In genomic region chr1:33120436-33121231, GRCh38 we compare ENCODE assay signal across 18 cellular contexts. TPM values are rescaled to one million over a fixed set of nuclear protein-coding genes. Genes with fewer than 3 reads are reported as not detected.
DNase-seq lines count a peak whose midpoint lies in the region; ATAC-seq and TF ChIP-seq lines count a peak whose summit lies in the region.
"Had no signal": no experiment of that assay in that cellular context is flagged by ENCODE, and none has a peak within 500 bp of the region (broad histone marks: within the 10 kb centered on the region; RNA-seq: fewer than 3 reads in every experiment).

No MANE protein-coding gene starts in this region.

- CTCF ChIA-PET in SK-N-SH (lab: Yijun Ruan, JAX): no interaction called here

- H3K79me2 ChIP-seq in SK-N-SH (ENCODE audit: insufficient read depth): 0 out of 2 replicates have a peak, but pooled peaks cover under 1% of the 10 kb centered on the region
- H3K79me2 ChIP-seq: hepatocyte had no signal

- in situ Hi-C loops in GM13976 (cut with MboI; ENCODE audit: low sequenced_read_pairs, unreplicated experiment): no loop called here

- ATAC-seq in left lobe of liver: no peak
- ATAC-seq: left colon had no signal

- no peak overlapping the region for H3K9ac ChIP-seq in SK-N-SH
- H3K9ac ChIP-seq: BLaER1 had no signal

- H4K20me1 ChIP-seq in SK-N-SH (ENCODE audit: insufficient read depth): no peaks in the 10 kb centered on the region
- H4K20me1 ChIP-seq: BLaER1 had no signal

- peaks cover 0 to 4% of the 10 kb centered on the region in 2 experiments; a peak in 1 of 4 replicates for H3K4me1 ChIP-seq in SK-N-SH (ENCODE audit: control insufficient read depth in 1 of 2, insufficient read depth in 2 of 2, low read depth in 1 of 2, low read length in 1 of 2)
- H3K4me1 ChIP-seq: BLaER1, HAP-1, testis had no signal

- no peak overlapping the region for H2AFZ ChIP-seq in SK-N-SH (ENCODE audit: low read depth)
- H2AFZ ChIP-seq: hepatocyte had no signal

- H3K9me2 ChIP-seq in SK-N-SH: no peaks in the 10 kb centered on the region

- no peaks in the 10 kb centered on the region for H3K27me3 ChIP-seq in SK-N-SH (ENCODE audit: insufficient read depth)
- H3K27me3 ChIP-seq: BLaER1, hepatocyte, testis had no signal

- POLR2A ChIA-PET in SK-N-SH (lab: Yijun Ruan, JAX): no interaction called here

- no peaks in the 10 kb centered on the region for H3K36me3 ChIP-seq in SK-N-SH (replicated peaks in 1 of 2; ENCODE audit: control insufficient read depth in 1 of 2, insufficient read depth in 2 of 2, low read length in 1 of 2)

- no peaks in the 10 kb centered on the region for H3K9me3 ChIP-seq in SK-N-SH
- H3K9me3 ChIP-seq: BLaER1, HAP-1, testis had no signal

- H3K4me3 ChIP-seq in SK-N-SH (ENCODE audit: low read depth in 2 of 2, low read length in 1 of 2): no peak overlapping the region
- H3K4me3 ChIP-seq: BLaER1, HAP-1, hepatocyte, testis had no signal

- no peak overlapping the region for H3K4me2 ChIP-seq in SK-N-SH
- H3K4me2 ChIP-seq: BLaER1, hepatocyte had no signal

- no peak for TF ChIP-seq EP300 in SK-N-SH (IDR thresholded peaks at IDR 0.05; ENCODE audit: borderline replicate concordance in 1 of 2, low read depth in 1 of 2, low read length in 1 of 2)

- peak; percentile 68 for DNase-seq in GM13976 (ENCODE audit: low spot score)
- peak; percentile 55 for DNase-seq in HK-2 (ENCODE audit: unreplicated experiment)
- DNase-seq in SK-N-SH: peak; percentile 50
- DNase-seq in iris pigment epithelial cell (ENCODE audit: low read depth): peak; percentile 59
- DNase-seq in effector CD4-positive, alpha-beta T cell: no peak
- DNase-seq in GM19238 (ENCODE audit: insufficient read length, low spot score): no peak
- no peak for DNase-seq in left lobe of liver (ENCODE audit: low spot score)
- no peak for DNase-seq in hypothalamus (lab: John Stamatoyannopoulos, UW)
- DNase-seq: activated naive CD4-positive, alpha-beta T cell treated with Interleukin-2 at 50 U/mL for 16 hours; dermis blood vessel endothelial cell; left colon; NCI-H1417 treated with DMSO at 0.1 percent for 48 hours; NCI-H2171 treated with DMSO at 0.1 percent for 48 hours; stimulated activated CD4-positive, alpha-beta T cell treated with anti-CD3 and anti-CD28 coated beads, Interleukin-2, amount 100 ng/mL, for 48 hours; testis had no signal

- 81% methylated on average over 4 of the region's 8 CpGs for WGBS in SK-N-SH (ENCODE audit: low lambda C conversion rate)

- TF ChIP-seq CTCF in GM13976 (IDR thresholded peaks at IDR 0.05; ENCODE audit: borderline replicate concordance, control extremely low read depth, extremely low read depth, insufficient read depth, missing control alignments) (no peak), SK-N-SH (IDR thresholded peaks at IDR 0.05) (no peak)

- no peaks in the 10 kb centered on the region for H3F3A ChIP-seq in SK-N-SH (replicated peaks; ENCODE audit: insufficient read depth)

- H3K27ac ChIP-seq in SK-N-SH (ENCODE audit: low read depth in 2 of 2, low read length in 1 of 2): no peak overlapping the region
- H3K27ac ChIP-seq: BLaER1, hepatocyte, testis had no signal

- TF ChIP-seq RAD21 in SK-N-SH (IDR thresholded peaks at IDR 0.05; ENCODE audit: low read length): no peak

TF ChIP-seq in SK-N-SH, 30 proteins besides CTCF, POLR2A, EP300 and RAD21:
- TF ChIP-seq TCF12 (IDR thresholded peaks at IDR 0.05) (no peak), RXRA (IDR thresholded peaks at IDR 0.05; ENCODE audit: borderline replicate concordance, low read depth) (no peak), NFIC (IDR thresholded peaks at IDR 0.05; ENCODE audit: borderline replicate concordance) (no peak), GATA2 (CRISPR knock-in tag; IDR thresholded peaks at IDR 0.05) (peak; percentile 32; the same call in 1 of the 2 replicates)

RNA-seq across cellular contexts. Expression of gene AZIN2, which starts 39.7 kb away (rescaled TPM):
- polyA plus RNA-seq in SK-N-SH (2012; rRNA removed): 17.8 and 20.6 TPM in 2 replicates
- polyA plus RNA-seq in SK-N-SH (2012; cell fraction: cytosol; rRNA removed): 9.1 and 13.7 TPM in 2 replicates
- polyA plus RNA-seq in SK-N-SH (2012; cell fraction: nucleus; rRNA removed): 50.0 and 58.2 TPM in 2 replicates
- total RNA-seq in left lobe of liver: 0.55 TPM

Comparison
In these comparisons a context has a peak if more than half of its experiments do, and no peak if none do; other contexts are left out.
1. DNase-seq: peak in GM13976 (single experiment), HK-2 (single experiment), SK-N-SH (single experiment) and iris pigment epithelial cell (single experiment); none in effector CD4-positive, alpha-beta T cell (single experiment), GM19238 (single experiment), left lobe of liver (single experiment) and hypothalamus (0 of 51).